ENCODE assay signal across 17 cellular contexts in genomic region chr6:42026540-42026939, GRCh38. TPM values are rescaled to one million over a fixed set of nuclear protein-coding genes. Genes with fewer than 3 reads are reported as not detected.
DNase-seq lines count a peak whose midpoint lies in the region; ATAC-seq and TF ChIP-seq lines count a peak whose summit lies in the region.
"Had no signal": no experiment of that assay in that cellular context is flagged by ENCODE, and none has a peak within 500 bp of the region (broad histone marks: within the 10 kb centered on the region; RNA-seq: fewer than 3 reads in every experiment).

No MANE protein-coding gene starts in this region.

- H3K4me3 Mint-ChIP-seq in activated T-cell treated with anti-CD3 and anti-CD28 coated beads, Interleukin-2, amount 50 U/mL, for 24 hours: no peak overlapping the region
- H3K4me3 Mint-ChIP-seq in activated T-cell treated with anti-CD3 and anti-CD28 coated beads, Interleukin-2, amount 50 U/mL, for 4 hours: no peak overlapping the region
- H3K4me3 Mint-ChIP-seq in T-helper 17 cell: peak overlapping the region; percentile 66
- no peak overlapping the region for H3K4me3 Mint-ChIP-seq in stimulated activated memory B cell treated with anti-CD40 and anti-IgM and Interleukin-4, amounts not matched to agents 10 μg/mL and 1 μg/mL and 100 μg/mL, for 72 hours
- H3K4me3 Mint-ChIP-seq: WTC11 had no signal

- no peaks in the 10 kb centered on the region for H3K9me3 Mint-ChIP-seq in activated T-cell treated with anti-CD3 and anti-CD28 coated beads, Interleukin-2, amount 50 U/mL, for 24 hours
- no peaks in the 10 kb centered on the region for H3K9me3 Mint-ChIP-seq in activated T-cell treated with anti-CD3 and anti-CD28 coated beads, Interleukin-2, amount 50 U/mL, for 4 hours
- H3K9me3 Mint-ChIP-seq in stimulated activated memory B cell treated with anti-CD40 and anti-IgM and Interleukin-4, amounts not matched to agents 10 μg/mL and 1 μg/mL and 100 μg/mL, for 72 hours: no peaks in the 10 kb centered on the region
- H3K9me3 Mint-ChIP-seq: WTC11 had no signal

- H3K36me3 Mint-ChIP-seq in activated T-cell treated with anti-CD3 and anti-CD28 coated beads, Interleukin-2, amount 50 U/mL, for 24 hours (ENCODE audit: low read depth): peaks cover 50% of the 10 kb centered on the region
- H3K36me3 Mint-ChIP-seq in activated T-cell treated with anti-CD3 and anti-CD28 coated beads, Interleukin-2, amount 50 U/mL, for 4 hours (ENCODE audit: insufficient read depth): peaks cover 23% of the 10 kb centered on the region
- H3K36me3 Mint-ChIP-seq in T-helper 17 cell (ENCODE audit: low read depth): peaks cover 5% of the 10 kb centered on the region
- peaks cover under 1% of the 10 kb centered on the region for H3K36me3 Mint-ChIP-seq in stimulated activated memory B cell treated with anti-CD40 and anti-IgM and Interleukin-4, amounts not matched to agents 10 μg/mL and 1 μg/mL and 100 μg/mL, for 72 hours
- H3K36me3 Mint-ChIP-seq: WTC11 had no signal

- intact Hi-C loops in heart left ventricle (cut with DNase I): no loop called here

- H3K4me3 ChIP-seq in effector memory CD4-positive, alpha-beta T cell (ENCODE audit: insufficient read depth, low read depth, low read length, poor library complexity, severe bottlenecking): no peak overlapping the region
- H3K4me3 ChIP-seq in heart left ventricle: no peak overlapping the region
- H3K4me3 ChIP-seq: tibial artery had no signal

- H3K27me3 ChIP-seq in effector memory CD4-positive, alpha-beta T cell (replicated peaks; ENCODE audit: control insufficient read depth, insufficient read depth, low read length, poor library complexity, severe bottlenecking): no peaks in the 10 kb centered on the region
- H3K27me3 ChIP-seq in heart left ventricle: no peaks in the 10 kb centered on the region
- H3K27me3 ChIP-seq: brain microvascular endothelial cell, tibial artery had no signal

- H3K9me3 ChIP-seq in T-helper 17 cell (ENCODE audit: control insufficient read depth, low read length, poor library complexity, severe bottlenecking): no peaks in the 10 kb centered on the region
- H3K9me3 ChIP-seq in effector memory CD4-positive, alpha-beta T cell (ENCODE audit: control insufficient read depth, low read length): no peaks in the 10 kb centered on the region
- H3K9me3 ChIP-seq in heart left ventricle: no peaks in the 10 kb centered on the region
- H3K9me3 ChIP-seq: tibial artery had no signal

- H3K27ac ChIP-seq in effector memory CD4-positive, alpha-beta T cell (ENCODE audit: insufficient read depth, low read length, poor library complexity, severe bottlenecking): peak overlapping the region; percentile 50
- H3K27ac ChIP-seq in heart left ventricle: peak overlapping the region in 1 of 12 donors; percentile 93
- H3K27ac ChIP-seq: brain microvascular endothelial cell, tibial artery had no signal

- H3K27ac Mint-ChIP-seq in activated T-cell treated with anti-CD3 and anti-CD28 coated beads, Interleukin-2, amount 50 U/mL, for 24 hours: peak overlapping the region; percentile 98
- H3K27ac Mint-ChIP-seq in T-helper 17 cell: peak overlapping the region; percentile 97
- H3K27ac Mint-ChIP-seq in stimulated activated memory B cell treated with anti-CD40 and anti-IgM and Interleukin-4, amounts not matched to agents 10 μg/mL and 1 μg/mL and 100 μg/mL, for 72 hours: peak overlapping the region; percentile 88
- H3K27ac Mint-ChIP-seq: WTC11 had no signal

- peaks cover 86% of the 10 kb centered on the region for H3K4me1 ChIP-seq in effector memory CD4-positive, alpha-beta T cell (ENCODE audit: control insufficient read depth, insufficient read depth, low read length, poor library complexity, severe bottlenecking)
- H3K4me1 ChIP-seq in heart left ventricle: peaks cover 4 to 91% (median 40%) of the 10 kb centered on the region in 12 donors

- no peak for TF ChIP-seq POLR2A in heart left ventricle (IDR thresholded peaks at IDR 0.05)

- peaks cover 49% of the 10 kb centered on the region for H3K36me3 ChIP-seq in effector memory CD4-positive, alpha-beta T cell (ENCODE audit: control insufficient read depth, insufficient read depth, low read length)
- peaks cover 0 to 6% (median 0%) of the 10 kb centered on the region in 9 donors for H3K36me3 ChIP-seq in heart left ventricle
- H3K36me3 ChIP-seq: brain microvascular endothelial cell had no signal

- no peaks in the 10 kb centered on the region for H3K27me3 Mint-ChIP-seq in activated T-cell treated with anti-CD3 and anti-CD28 coated beads, Interleukin-2, amount 50 U/mL, for 24 hours
- no peaks in the 10 kb centered on the region for H3K27me3 Mint-ChIP-seq in activated T-cell treated with anti-CD3 and anti-CD28 coated beads, Interleukin-2, amount 50 U/mL, for 4 hours (ENCODE audit: low read depth)
- no peaks in the 10 kb centered on the region for H3K27me3 Mint-ChIP-seq in T-helper 17 cell
- H3K27me3 Mint-ChIP-seq in stimulated activated memory B cell treated with anti-CD40 and anti-IgM and Interleukin-4, amounts not matched to agents 10 μg/mL and 1 μg/mL and 100 μg/mL, for 72 hours: no peaks in the 10 kb centered on the region

- TF ChIP-seq CTCF in heart left ventricle (IDR thresholded peaks at IDR 0.05): no peak

- no peak for DNase-seq in activated T-cell treated with anti-CD3 and anti-CD28 coated beads, Interleukin-2, amount 50 U/mL, for 24 hours
- no peak for DNase-seq in activated T-cell treated with anti-CD3 and anti-CD28 coated beads, Interleukin-2, amount 50 U/mL, for 4 hours
- DNase-seq in T-helper 17 cell: no peak
- DNase-seq in effector memory CD4-positive, alpha-beta T cell: no peak
- no peak for DNase-seq in heart left ventricle
- DNase-seq in HT-29 (ENCODE audit: low spot score): no peak
- DNase-seq: brain microvascular endothelial cell; DMS 273 treated with DMSO at 0.1 percent for 48 hours; effector CD8-positive, alpha-beta T cell; NCI-H187 treated with DMSO at 0.1 percent for 48 hours; NCI-H526 treated with DMSO at 0.1 percent for 48 hours; stimulated activated CD4-positive, alpha-beta T cell treated with anti-CD3 and anti-CD28 coated beads, Interleukin-1b, Interleukin-23, amount 100 ng/mL, for 48 hours; tibial artery had no signal

- ATAC-seq in activated T-cell treated with anti-CD3 and anti-CD28 coated beads, Interleukin-2, amount 50 U/mL, for 4 hours: no peak
- ATAC-seq in T-helper 17 cell (no peak), heart left ventricle (no peak), HG02798 (IDR thresholded peaks at IDR 0.05; ENCODE audit: poor library complexity, unreplicated experiment) (no peak)
- no peak for ATAC-seq in stimulated activated memory B cell treated with anti-CD40 and anti-IgM and Interleukin-4, amounts not matched to agents 10 μg/mL and 1 μg/mL and 100 μg/mL, for 72 hours
- ATAC-seq: right cardiac atrium, WTC11 had no signal

- H3K4me1 Mint-ChIP-seq in activated T-cell treated with anti-CD3 and anti-CD28 coated beads, Interleukin-2, amount 50 U/mL, for 24 hours (ENCODE audit: low read depth): peaks cover 93% of the 10 kb centered on the region
- peaks cover 96% of the 10 kb centered on the region for H3K4me1 Mint-ChIP-seq in activated T-cell treated with anti-CD3 and anti-CD28 coated beads, Interleukin-2, amount 50 U/mL, for 4 hours (ENCODE audit: low read depth)
- H3K4me1 Mint-ChIP-seq in T-helper 17 cell: peaks cover 75% of the 10 kb centered on the region
- H3K4me1 Mint-ChIP-seq in stimulated activated memory B cell treated with anti-CD40 and anti-IgM and Interleukin-4, amounts not matched to agents 10 μg/mL and 1 μg/mL and 100 μg/mL, for 72 hours: peaks cover 91% of the 10 kb centered on the region

- 74 to 93% (median 82%) methylated on average over 4 of the region's 4 CpGs for WGBS in heart left ventricle, 4 donors

RNA-seq across cellular contexts. Expression of gene TAF8, which starts 23.8 kb away (rescaled TPM):
- 10 to 100 TPM; 35.7 to 39.9 (median 38.2) TPM for total RNA-seq in activated T-cell treated with anti-CD3 and anti-CD28 coated beads, Interleukin-2, amount 50 U/mL, for 4 hours
- total RNA-seq in T-helper 17 cell (10 to 100 TPM; 28.7 to 35.3 TPM), heart left ventricle (10 to 100 TPM; 24.4 to 38.7 (median 28.4) TPM)
- 10 to 100 TPM; 18.5 to 24.7 TPM for polyA plus RNA-seq in heart left ventricle
- 18.6 and 22.8 TPM in 2 replicates for total RNA-seq in HT-29 (2014; rRNA removed; shearing (Covaris generic))
